ENCODE assay signal across 8 cellular contexts in genomic region chr1:778451-779278, GRCh38.
A peak's percentile ranks its signal among the peaks of the same experiment; 100 is the strongest.
DNase-seq lines count a peak whose midpoint lies in the region; ATAC-seq, FAIRE-seq and TF ChIP-seq lines count a peak whose summit lies in the region.
"Not testable (repeated sequence)": the region's sequence is repeated elsewhere in the genome, so short reads cannot be mapped to it uniquely, and the experiment has no call there.

No MANE protein-coding gene starts in this region.

- peak; percentile 26 for FAIRE-seq in pancreas (lab: Jason Lieb, UNC)

- peak overlapping the region; percentile 72 for H3K4me3 ChIP-seq in HL-60 (replicated peaks; ENCODE audit: insufficient read depth, low read length)
- H3K4me3 ChIP-seq in pancreas: peak overlapping the region; percentile 26 to 62 (median 52)
- H3K4me3 ChIP-seq in stomach: peak overlapping the region; percentile 51 to 72 (median 55)

- DNase-seq in G401 (ENCODE audit: low spot score) (peak; percentile 98), HL-60 (ENCODE audit: low read depth in 1 of 2, low spot score in 1 of 2) (peak; percentile 100), activated B cell treated with CpG ODN at 0.5 μM for 24 hours (peak; percentile 98), brain pericyte (ENCODE audit: low read depth, low spot score) (peak; percentile 100), left ventricle myocardium superior (peak; percentile 100), pancreas (peak; percentile 96 to 100 (median 99)), stomach (peak; percentile 99)

- in situ Hi-C loops in G401 (cut with HindIII; ENCODE audit: low sequenced_read_pairs): not testable (repeated sequence)

- intact Hi-C loops in activated B cell treated with CpG ODN at 0.5 μM for 24 hours (cut with micrococcal nuclease); left ventricle myocardium superior (cut with micrococcal nuclease); pancreas (cut with DNase I); stomach (cut with DNase I; ENCODE audit: low total_unique reads): not testable (repeated sequence)

- 0% methylated on average over 54 to 62 of the region's 65 CpGs for WGBS in pancreas, 2 donors
- WGBS in stomach, 5 donors: 0% methylated on average over 23 to 61 of the region's 65 CpGs

- H3K36me3 ChIP-seq in pancreas, stomach: not testable (repeated sequence)

- POLR2A ChIA-PET in activated B cell treated with CpG ODN at 0.5 μM for 24 hours (lab: Charles Lee): interaction anchor here (0.9 to 1.6 kb wide), 7 partner anchors 49 to 597 kb away, joined by 3 to 9 read pairs (median 5); partner anchors contain the start of gene AURKAIP1

- H3K27me3 ChIP-seq in HL-60 (ENCODE audit: insufficient read depth, poor library complexity, severe bottlenecking); pancreas; stomach: not testable (repeated sequence)

- H3K4me1 ChIP-seq in pancreas: not testable (repeated sequence)
- H3K4me1 ChIP-seq in stomach: peaks cover 4 to 14% (median 9%) of the 10 kb centered on the region in 4 donors

- H3K27ac ChIP-seq in HL-60 (replicated peaks) (peak overlapping the region; percentile 87), pancreas (peak overlapping the region; percentile 69 to 86 (median 80)), stomach (peak overlapping the region; percentile 87 to 97 (median 91))

- H3K9me3 Mint-ChIP-seq in activated B cell treated with CpG ODN at 0.5 μM for 24 hours: not testable (repeated sequence)

- CTCF ChIA-PET in activated B cell treated with CpG ODN at 0.5 μM for 24 hours (lab: Charles Lee): interaction anchor here (1.5 kb wide), 1 partner anchor 91 kb away, joined by 6 read pairs; no protein-coding TSS in a partner anchor

- H3K36me3 Mint-ChIP-seq in activated B cell treated with CpG ODN at 0.5 μM for 24 hours (ENCODE audit: low read depth): not testable (repeated sequence)

- ATAC-seq in GM21529 (IDR thresholded peaks at IDR 0.05; ENCODE audit: unreplicated experiment) (peak; percentile 100), activated B cell treated with CpG ODN at 0.5 μM for 24 hours (ENCODE audit: low read depth) (peak; percentile 99), left ventricle myocardium superior (peak; percentile 100), pancreas (peak; percentile 100)

- H3K4me3 Mint-ChIP-seq in activated B cell treated with CpG ODN at 0.5 μM for 24 hours: peak overlapping the region; percentile 95

- TF ChIP-seq POLR2A in stomach (IDR thresholded peaks at IDR 0.05): peak in 2 of 4 donors; percentile 75 to 85

- peaks cover 11% of the 10 kb centered on the region for H3K4me1 Mint-ChIP-seq in activated B cell treated with CpG ODN at 0.5 μM for 24 hours

- H3K27ac Mint-ChIP-seq in activated B cell treated with CpG ODN at 0.5 μM for 24 hours: peak overlapping the region; percentile 99

- H3K27me3 Mint-ChIP-seq in activated B cell treated with CpG ODN at 0.5 μM for 24 hours: not testable (repeated sequence)

- H3K9me3 ChIP-seq in pancreas, stomach: not testable (repeated sequence)

- TF ChIP-seq CTCF in HL-60 (IDR thresholded peaks at IDR 0.05; ENCODE audit: insufficient read depth, low read length): peak; percentile 1
- TF ChIP-seq CTCF in activated B cell treated with CpG ODN at 0.5 μM for 24 hours (IDR thresholded peaks at IDR 0.05): not testable (repeated sequence)
- peak in 1 of 4 donors; percentile 37 for TF ChIP-seq CTCF in pancreas (IDR thresholded peaks at IDR 0.05)
- TF ChIP-seq CTCF in stomach (IDR thresholded peaks at IDR 0.05): peak in 5 of 7 experiments; percentile 15 to 63 (median 37)

- not testable (repeated sequence) for TF ChIP-seq EP300 in stomach (IDR thresholded peaks at IDR 0.05)

Comparison
In these comparisons a context has a peak if more than half of its experiments do, and no peak if none do; other contexts are left out.
1. Peak in every context shown above with its lines: DNase-seq, ATAC-seq, H3K4me3 ChIP-seq and H3K27ac ChIP-seq.